ENCODE assay signal across 8 cellular contexts in genomic region chr15:85854345-85855097, GRCh38. TPM values are rescaled to one million over a fixed set of nuclear protein-coding genes. Genes with fewer than 3 reads are reported as not detected.
DNase-seq lines count a peak whose midpoint lies in the region; ATAC-seq and TF ChIP-seq lines count a peak whose summit lies in the region.

No MANE protein-coding gene starts in this region.

- H3K4me1 ChIP-seq in breast epithelium: no peaks in the 10 kb centered on the region

- H3K4me3 ChIP-seq in breast epithelium: no peak overlapping the region

- no peaks in the 10 kb centered on the region for H3K36me3 Mint-ChIP-seq in immature natural killer cell

- peaks cover 0 to 8% of the 10 kb centered on the region in 2 donors for H3K27me3 ChIP-seq in breast epithelium

- no peak overlapping the region for H3K27ac Mint-ChIP-seq in immature natural killer cell

- H3K36me3 ChIP-seq in breast epithelium: no peaks in the 10 kb centered on the region

- no peak overlapping the region for H3K27ac ChIP-seq in breast epithelium

- peak; percentile 66 to 74 (median 70) for TF ChIP-seq CTCF in breast epithelium (IDR thresholded peaks at IDR 0.05)

- DNase-seq in Daoy (ENCODE audit: low read depth): peak; percentile 37
- DNase-seq in LoVo (ENCODE audit: low spot score): peak; percentile 73
- peak; percentile 16 to 67 for DNase-seq in SW 1271 (lab: John Stamatoyannopoulos, UW)
- no peak for DNase-seq in breast epithelium (ENCODE audit: low spot score in 2 of 2)
- DNase-seq in immature natural killer cell: peak; percentile 35 to 59 (median 54)
- DNase-seq in stimulated activated CD4-positive, alpha-beta T cell treated with anti-CD3 and anti-CD28 coated beads, Interleukin-1b, Interleukin-23, amount 100 ng/mL, for 24 hours (ENCODE audit: low read depth in 4 of 4, low spot score in 1 of 4): peak; percentile 7 to 20 (median 12)

- no peaks in the 10 kb centered on the region for H3K9me3 ChIP-seq in breast epithelium

- H3K4me1 Mint-ChIP-seq in immature natural killer cell: peaks cover 7 to 8% of the 10 kb centered on the region in 2 donors

- peak; percentile 65 for ATAC-seq in GM21381 (IDR thresholded peaks at IDR 0.05; ENCODE audit: unreplicated experiment)
- no peak for ATAC-seq in HG02840 (IDR thresholded peaks at IDR 0.05; ENCODE audit: low FRiP score, unreplicated experiment)

- no peak for TF ChIP-seq POLR2A in breast epithelium (IDR thresholded peaks at IDR 0.05)

- H3K27me3 Mint-ChIP-seq in immature natural killer cell (ENCODE audit: low read depth in 3 of 3): peaks cover 7 to 27% (median 12%) of the 10 kb centered on the region in 3 donors

- no peak overlapping the region for H3K4me3 Mint-ChIP-seq in immature natural killer cell

- H3K9me3 Mint-ChIP-seq in immature natural killer cell: no peaks in the 10 kb centered on the region

- intact Hi-C loops in breast epithelium (cut with DNase I; ENCODE audit: low total_unique reads): no loop called here

RNA-seq across cellular contexts. Expression of gene KLHL25, which starts 59.8 kb away (rescaled TPM):
- 2.8 and 4.1 TPM in 2 replicates for total RNA-seq in Daoy (2014; rRNA removed; shearing (Covaris generic))
- total RNA-seq in breast epithelium: 10 to 100 TPM; 10.9 to 21.0 (median 15.1) TPM
- 1 to 10 TPM in 2 of 3 donors, not detected in 1; 1.2 to 2.6 TPM for polyA plus RNA-seq in immature natural killer cell

Comparison
In these comparisons a context has a peak if more than half of its experiments do, and no peak if none do; other contexts are left out.
1. DNase-seq: peak in Daoy (single experiment), LoVo (single experiment), SW 1271 (2 of 2), immature natural killer cell (3 of 3) and stimulated activated CD4-positive, alpha-beta T cell treated with anti-CD3 and anti-CD28 coated beads, Interleukin-1b, Interleukin-23, amount 100 ng/mL, for 24 hours (4 of 4); none in breast epithelium (0 of 2).